Comparison of ENCODE assay signal across 8 cellular contexts in the genomic region with DNA sequence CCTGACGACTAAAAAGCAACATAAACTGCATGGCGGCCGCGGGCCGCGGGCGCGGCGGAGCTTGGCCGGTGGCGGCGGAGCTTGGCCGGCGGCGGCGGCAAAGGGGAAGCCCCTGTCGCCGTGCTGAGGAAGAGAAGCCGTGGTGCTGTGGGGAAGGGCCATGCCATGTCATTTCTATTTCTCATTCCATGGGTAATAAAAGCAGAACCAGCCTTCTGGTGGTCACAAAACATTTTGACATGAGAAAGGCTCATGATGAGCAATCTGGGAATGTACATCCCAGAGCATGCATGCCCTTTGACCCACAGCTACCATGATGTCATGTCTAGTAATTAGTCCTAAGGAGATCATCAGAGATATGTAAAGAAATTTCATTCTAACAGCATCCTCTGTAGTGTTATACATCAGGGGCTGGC. TPM values are rescaled to one million over a fixed set of nuclear protein-coding genes. Genes with fewer than 3 reads are reported as not detected.
DNase-seq lines count a peak whose midpoint lies in the region; ATAC-seq and TF ChIP-seq lines count a peak whose summit lies in the region.

No MANE protein-coding gene starts in this region.

- H2BK20ac ChIP-seq in IMR-90 (ENCODE audit: low read depth, low read length) = peak overlapping the region; percentile 81

- peak overlapping the region; percentile 55 for H3K23ac ChIP-seq in IMR-90 (ENCODE audit: low read depth, low read length)

- TF ChIP-seq EP300 in gastroesophageal sphincter (IDR thresholded peaks at IDR 0.05) = no peak

- H3K79me2 ChIP-seq in DOHH2 (ENCODE audit: control insufficient read depth, low read length) = no peaks in the 10 kb centered on the region

- no peaks in the 10 kb centered on the region for H3K9me3 ChIP-seq in DOHH2 (ENCODE audit: control insufficient read depth, insufficient read depth, low read length)
- H3K9me3 ChIP-seq in IMR-90 (ENCODE audit: control insufficient read depth, insufficient read depth, low read length) = no peaks in the 10 kb centered on the region
- H3K9me3 ChIP-seq in gastroesophageal sphincter = no peaks in the 10 kb centered on the region

- whole genome bisulfite sequencing in IMR-90 (ENCODE audit: extremely low coverage in 2 of 2, insufficient read length in 1 of 2), 2 experiments = no CpG with 5 or more reads among the region's 19 CpGs
- 30% methylated on average over 6 of the region's 19 CpGs; no CpG with 5 or more reads in 1 of the 2 donors for WGBS in gastroesophageal sphincter (ENCODE audit: low coverage in 1 of 2), 2 donors

- peak overlapping the region; percentile 59; the same call in 1 of the 2 replicates for H3K56ac ChIP-seq in IMR-90 (ENCODE audit: extremely low read depth, insufficient read depth, low read length)

- peak overlapping the region; percentile 76 for H2BK120ac ChIP-seq in IMR-90 (ENCODE audit: low read depth, low read length)

- intact Hi-C loops in IMR-90 (cut with micrococcal nuclease) = no loop called here

- H2AK5ac ChIP-seq in IMR-90 (ENCODE audit: low read depth, low read length) = peak overlapping the region; percentile 27; the same call in 1 of the 2 replicates

- H3K36me3 ChIP-seq in DOHH2 (ENCODE audit: control insufficient read depth, low read length) = no peaks in the 10 kb centered on the region
- no peaks in the 10 kb centered on the region for H3K36me3 ChIP-seq in IMR-90 (ENCODE audit: control insufficient read depth, insufficient read depth, low read length)
- no peaks in the 10 kb centered on the region for H3K36me3 ChIP-seq in gastroesophageal sphincter

- no peaks in the 10 kb centered on the region for H4K20me1 ChIP-seq in DOHH2 (ENCODE audit: control insufficient read depth, insufficient read depth, low read depth, low read length)
- H4K20me1 ChIP-seq in IMR-90 (ENCODE audit: insufficient read depth, low read length) = no peaks in the 10 kb centered on the region

- peaks cover 13% of the 10 kb centered on the region; the same call in 1 of the 2 replicates for H3K9me1 ChIP-seq in IMR-90 (ENCODE audit: insufficient read depth, low read length)

- peak overlapping the region; percentile 80 for H2AFZ ChIP-seq in IMR-90 (replicated peaks; ENCODE audit: low read length, poor library complexity)

- H3K79me1 ChIP-seq in IMR-90 (ENCODE audit: low read depth in 1 of 2, low read length in 2 of 2) = peaks cover 0 to 22% of the 10 kb centered on the region in 2 experiments; a peak in 2 of 4 replicates

- H3K4me3 ChIP-seq in DOHH2 (ENCODE audit: low read length) = peak overlapping the region; percentile 30; the same call in 1 of the 2 replicates
- peak overlapping the region; percentile 11; the same call in 1 of the 2 replicates for H3K4me3 ChIP-seq in IMR-90 (ENCODE audit: insufficient read depth, low read depth, low read length)
- H3K4me3 ChIP-seq in gastroesophageal sphincter = peak overlapping the region; percentile 21 to 36

- peak overlapping the region; percentile 65 for H3K4ac ChIP-seq in IMR-90 (ENCODE audit: low read depth, low read length)

- dilution Hi-C loops in IMR-90 (cut with HindIII; ENCODE audit: low sequenced_read_pairs, unreplicated experiment) = no loop called here

- peak overlapping the region; percentile 21; the same call in 1 of the 2 replicates for H4K5ac ChIP-seq in IMR-90 (ENCODE audit: low read depth, low read length)

- H3F3A ChIP-seq in DOHH2 (ENCODE audit: control insufficient read depth, insufficient read depth) = no peaks in the 10 kb centered on the region

- peak overlapping the region; percentile 21; the same call in 1 of the 2 replicates for H3K18ac ChIP-seq in IMR-90 (ENCODE audit: low read depth, low read length)

- CTCF ChIA-PET in IMR-90 (lab: Yijun Ruan, JAX) = interaction anchor here (0.8 to 1.1 kb wide), 2 partner anchors 14 to 16 kb away, joined by 3 read pairs; no protein-coding TSS in a partner anchor

- H3K4me2 ChIP-seq in DOHH2 (ENCODE audit: low read length) (peak overlapping the region; percentile 43), IMR-90 (ENCODE audit: low read depth, low read length) (peak overlapping the region; percentile 66)

- H2BK15ac ChIP-seq in IMR-90 (ENCODE audit: low read depth, low read length) = peak overlapping the region; percentile 51; the same call in 1 of the 3 replicates

- H3K14ac ChIP-seq in IMR-90 (replicated peaks; ENCODE audit: low read depth, low read length) = peak overlapping the region; percentile 92

- no peak for TF ChIP-seq CTCF in DOHH2 (IDR thresholded peaks at IDR 0.05; ENCODE audit: low read depth, low read length, poor library complexity, severe bottlenecking)
- TF ChIP-seq CTCF in IMR-90 (conservative IDR thresholded peaks at IDR 0.05; ENCODE audit: low read depth, low read length) = no peak
- no peak for TF ChIP-seq CTCF in gastroesophageal sphincter (IDR thresholded peaks at IDR 0.05)

- H3K9me2 ChIP-seq in DOHH2 (replicated peaks; ENCODE audit: control insufficient read depth, low read length) = no peaks in the 10 kb centered on the region

- POLR2A ChIA-PET in IMR-90 (lab: Charles Lee; ENCODE audit: unreplicated experiment) = no interaction called here

- peak overlapping the region; percentile 0 to 57; a peak in 3 of 4 replicates for H4K8ac ChIP-seq in IMR-90 (ENCODE audit: low read depth in 2 of 2, low read length in 2 of 2)

- H3K4me1 ChIP-seq in DOHH2 (ENCODE audit: control insufficient read depth, low read length) = peaks cover 19% of the 10 kb centered on the region
- peaks cover 9% of the 10 kb centered on the region for H3K4me1 ChIP-seq in IMR-90 (ENCODE audit: control insufficient read depth, insufficient read depth, low read length)
- no peaks in the 10 kb centered on the region for H3K4me1 ChIP-seq in gastroesophageal sphincter

- peak; percentile 79 for DNase-seq in IMR-90
- DNase-seq in activated CD8-positive, alpha-beta memory T cell treated with anti-CD3 and anti-CD28 coated beads, Interleukin-2, amount 50 U/mL, for 48 hours = peak; percentile 70
- DNase-seq in stimulated activated CD4-positive, alpha-beta T cell treated with anti-CD3 and anti-CD28 coated beads, TNF-alpha, amount 100 ng/mL, for 48 hours (ENCODE audit: low read depth in 3 of 3) = peak; percentile 3 to 18 (median 13)
- DNase-seq in T-helper 9 cell = no peak
- DNase-seq in NCI-H748 (lab: John Stamatoyannopoulos, UW; ENCODE audit: unreplicated experiment) = no peak
- DNase-seq in D341Med (ENCODE audit: low spot score) = no peak

- H3K9ac ChIP-seq in IMR-90 (ENCODE audit: low read depth, low read length) = no peak overlapping the region

- ATAC-seq in IMR-90 (ENCODE audit: low read depth) (peak; percentile 42), gastroesophageal sphincter (peak; percentile 46)

- in situ Hi-C loops in IMR-90 (cut with MboI; ENCODE audit: low sequenced_read_pairs) = no loop called here

- no TSS peak for BruUV-seq in IMR-90 (replicated peaks; lab: Mats Ljungman, UMichigan)

- H2AK9ac ChIP-seq in IMR-90 (replicated peaks; ENCODE audit: low read depth, low read length, poor library complexity) = no peak overlapping the region

- TF ChIP-seq RAD21 in IMR-90 (IDR thresholded peaks at IDR 0.05; ENCODE audit: low read length) = no peak

- H3K27me3 ChIP-seq in DOHH2 (ENCODE audit: control insufficient read depth, low read length) (peaks cover 13% of the 10 kb centered on the region; the same call in 1 of the 2 replicates), IMR-90 (ENCODE audit: control insufficient read depth, insufficient read depth, low read length) (no peaks in the 10 kb centered on the region), gastroesophageal sphincter (no peaks in the 10 kb centered on the region)

- no peak overlapping the region for H3K27ac ChIP-seq in DOHH2 (ENCODE audit: low read depth, low read length)
- H3K27ac ChIP-seq in IMR-90 (ENCODE audit: insufficient read depth, low read length) = peak overlapping the region; percentile 44
- H3K27ac ChIP-seq in gastroesophageal sphincter = peak overlapping the region in 2 of 4 donors; percentile 17 to 31

- H2BK5ac ChIP-seq in IMR-90 (ENCODE audit: low read depth, low read length, poor library complexity, severe bottlenecking) = peak overlapping the region; percentile 73

- TF ChIP-seq POLR2A in IMR-90 (IDR thresholded peaks at IDR 0.05; ENCODE audit: low read depth, low read length) (no peak), gastroesophageal sphincter (IDR thresholded peaks at IDR 0.05) (peak in 1 of 2 donors; percentile 16)

- peak overlapping the region; percentile 79 for H4K91ac ChIP-seq in IMR-90 (ENCODE audit: insufficient read depth, low read depth, low read length)

TF ChIP-seq in IMR-90, 13 proteins besides CTCF, POLR2A, EP300 and RAD21 (continues in another document):
- TF ChIP-seq FOS (IDR thresholded peaks at IDR 0.05; ENCODE audit: low read depth, low read length) = no peak
- TF ChIP-seq CHD1 (IDR thresholded peaks at IDR 0.05; ENCODE audit: low read depth, low read length) = no peak
- TF ChIP-seq NFE2L2 (IDR thresholded peaks at IDR 0.05; ENCODE audit: low read depth, low read length) = no peak
- no peak for TF ChIP-seq RCOR1 (IDR thresholded peaks at IDR 0.05; ENCODE audit: insufficient replicate concordance, low read length)
- TF ChIP-seq, protein P1, sequence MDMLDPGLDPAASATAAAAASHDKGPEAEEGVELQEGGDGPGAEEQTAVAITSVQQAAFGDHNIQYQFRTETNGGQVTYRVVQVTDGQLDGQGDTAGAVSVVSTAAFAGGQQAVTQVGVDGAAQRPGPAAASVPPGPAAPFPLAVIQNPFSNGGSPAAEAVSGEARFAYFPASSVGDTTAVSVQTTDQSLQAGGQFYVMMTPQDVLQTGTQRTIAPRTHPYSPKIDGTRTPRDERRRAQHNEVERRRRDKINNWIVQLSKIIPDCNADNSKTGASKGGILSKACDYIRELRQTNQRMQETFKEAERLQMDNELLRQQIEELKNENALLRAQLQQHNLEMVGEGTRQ (IDR thresholded peaks at IDR 0.05; ENCODE audit: low read depth, low read length) = no peak
- no peak for TF ChIP-seq CEBPB (IDR thresholded peaks at IDR 0.05; ENCODE audit: low read depth, low read length)
- TF ChIP-seq MAFK (IDR thresholded peaks at IDR 0.05; ENCODE audit: low read depth, low read length) = no peak
- no peak for TF ChIP-seq SMC3 (IDR thresholded peaks at IDR 0.05; ENCODE audit: low read depth, low read length)
- TF ChIP-seq RFX5 (IDR thresholded peaks at IDR 0.05; ENCODE audit: low read depth, low read length) = no peak
- no peak for TF ChIP-seq MXI1 (IDR thresholded peaks at IDR 0.05; ENCODE audit: borderline replicate concordance, low read depth, low read length)

RNA-seq across cellular contexts. Expression of a gene that starts 23.9 kb away (rescaled TPM):
- total RNA-seq in IMR-90 (2012; rRNA removed) (25.6 and 27.6 TPM in 2 replicates), gastroesophageal sphincter (10 to 100 TPM; 13.4 to 30.4 (median 18.4) TPM)
- polyA plus RNA-seq in IMR-90 (2012; rRNA removed) = 16.7 and 20.2 TPM in 2 replicates
- 6.2 and 14.9 TPM in 2 replicates for polyA plus RNA-seq in IMR-90 (2012; cell fraction: cytosol; rRNA removed)
- polyA plus RNA-seq in IMR-90 (2012; cell fraction: nucleus; rRNA removed; ENCODE audit: low replicate concordance) = 38.1 and 58.8 TPM in 2 replicates

RNA-seq across cellular contexts. Expression of a gene that starts 47.1 kb away (rescaled TPM):
- total RNA-seq in IMR-90 (2012; rRNA removed) = not detected in 2 replicates
- polyA plus RNA-seq in IMR-90 (2012; rRNA removed) = not detected in 2 replicates
- not detected in 2 replicates for polyA plus RNA-seq in IMR-90 (2012; cell fraction: cytosol; rRNA removed)
- polyA plus RNA-seq in IMR-90 (2012; cell fraction: nucleus; rRNA removed; ENCODE audit: low replicate concordance) = not detected in 2 replicates
- total RNA-seq in gastroesophageal sphincter = 1 to 10 TPM; 1.8 to 5.5 (median 3.3) TPM

Comparison
In these comparisons a context has a peak if more than half of its experiments do, and no peak if none do; other contexts are left out.
1. DNase-seq: peak in IMR-90 (single experiment), activated CD8-positive, alpha-beta memory T cell treated with anti-CD3 and anti-CD28 coated beads, Interleukin-2, amount 50 U/mL, for 48 hours (single experiment) and stimulated activated CD4-positive, alpha-beta T cell treated with anti-CD3 and anti-CD28 coated beads, TNF-alpha, amount 100 ng/mL, for 48 hours (3 of 3); none in T-helper 9 cell (single experiment), NCI-H748 (single experiment) and D341Med (single experiment).
2. Peak in every context shown above with its lines, with median percentiles within 50 percentile points of each other: H3K4me3 ChIP-seq.